In genomic region chr17:79393358-79394038, GRCh38 we compare ENCODE assay signal across 1 cellular context.
TF ChIP-seq lines count a peak whose summit lies in the region.

No MANE protein-coding gene starts in this region.

TF ChIP-seq in HepG2, 621 proteins besides CTCF, POLR2A, EP300 and RAD21 (continued from another document):
- TF ChIP-seq CAMTA2 (CRISPR knock-in tag; IDR thresholded peaks at IDR 0.05; ENCODE audit: borderline replicate concordance) (no peak), ZBTB38 (CRISPR knock-in tag; IDR thresholded peaks at IDR 0.05) (peak; percentile 33; the same call in 1 of the 2 replicates), ZFX (CRISPR knock-in tag; IDR thresholded peaks at IDR 0.05; ENCODE audit: low read depth) (0 out of 2 replicates have a peak, but pooled peaks have one; percentile 14), STAG1 (CRISPR knock-in tag; IDR thresholded peaks at IDR 0.05) (peak; percentile 97), SMC3 (IDR thresholded peaks at IDR 0.05; ENCODE audit: low read length) (peak; percentile 37; the same call in 1 of the 2 replicates), YEATS2 (CRISPR knock-in tag; IDR thresholded peaks at IDR 0.05; ENCODE audit: borderline replicate concordance) (no peak), ZNF180 (CRISPR knock-in tag; IDR thresholded peaks at IDR 0.05; ENCODE audit: borderline replicate concordance, low read depth) (no peak), TGIF2 (CRISPR knock-in tag; IDR thresholded peaks at IDR 0.05) (no peak), KLF13 (CRISPR knock-in tag; IDR thresholded peaks at IDR 0.05) (no peak), GABPA (IDR thresholded peaks at IDR 0.05; ENCODE audit: low read depth, low read length) (no peak), GABPA (CRISPR knock-in tag; IDR thresholded peaks at IDR 0.05; ENCODE audit: low read depth) (no peak), ZNF317 (CRISPR knock-in tag; IDR thresholded peaks at IDR 0.05) (0 out of 2 replicates have a peak, but pooled peaks have one; percentile 14), ZNF710 (CRISPR knock-in tag; IDR thresholded peaks at IDR 0.05; ENCODE audit: borderline replicate concordance) (no peak), TBP (CRISPR knock-in tag; IDR thresholded peaks at IDR 0.05) (no peak), SUZ12 (IDR thresholded peaks at IDR 0.05; ENCODE audit: low read depth, low read length) (peak; percentile 18; the same call in 1 of the 2 replicates), ZNF761 (CRISPR knock-in tag; conservative IDR thresholded peaks at IDR 0.05) (0 out of 2 replicates have a peak, but pooled peaks have one; percentile 42), RBM22 (optimal IDR thresholded peaks at IDR 0.05; ENCODE audit: low read length) (no peak), KDM2A (CRISPR knock-in tag; IDR thresholded peaks at IDR 0.05; ENCODE audit: borderline replicate concordance, low read depth) (peak; percentile 82; the same call in 1 of the 2 replicates), SRSF9 (IDR thresholded peaks at IDR 0.05; ENCODE audit: borderline replicate concordance, insufficient read depth, low read depth, low read length, poor library complexity, severe bottlenecking) (no peak), ZNF30 (CRISPR knock-in tag; IDR thresholded peaks at IDR 0.05) (no peak), KDM5B (CRISPR knock-in tag; IDR thresholded peaks at IDR 0.05; ENCODE audit: borderline replicate concordance) (0 out of 2 replicates have a peak, but pooled peaks have one; percentile 21), TEAD2 (CRISPR knock-in tag; IDR thresholded peaks at IDR 0.05) (no peak), MAZ (IDR thresholded peaks at IDR 0.05; ENCODE audit: borderline replicate concordance, low read depth, low read length) (no peak), MAZ (CRISPR knock-in tag; IDR thresholded peaks at IDR 0.05; ENCODE audit: low read depth) (0 out of 2 replicates have a peak, but pooled peaks have one; percentile 27), TFAP4 (IDR thresholded peaks at IDR 0.05; ENCODE audit: borderline replicate concordance, low read depth) (no peak), ZNF431 (CRISPR knock-in tag; IDR thresholded peaks at IDR 0.05; ENCODE audit: borderline replicate concordance, low read depth) (0 out of 2 replicates have a peak, but pooled peaks have one; percentile 35), ZSCAN25 (CRISPR knock-in tag; IDR thresholded peaks at IDR 0.05) (peak; percentile 60; the same call in 1 of the 2 replicates), LCORL (IDR thresholded peaks at IDR 0.05) (no peak), LCORL (CRISPR knock-in tag; IDR thresholded peaks at IDR 0.05) (no peak), ZNF687 (CRISPR knock-in tag; IDR thresholded peaks at IDR 0.05) (peak; percentile 50), HMG20B (CRISPR knock-in tag; conservative IDR thresholded peaks at IDR 0.05) (no peak)
